In the genomic region with DNA sequence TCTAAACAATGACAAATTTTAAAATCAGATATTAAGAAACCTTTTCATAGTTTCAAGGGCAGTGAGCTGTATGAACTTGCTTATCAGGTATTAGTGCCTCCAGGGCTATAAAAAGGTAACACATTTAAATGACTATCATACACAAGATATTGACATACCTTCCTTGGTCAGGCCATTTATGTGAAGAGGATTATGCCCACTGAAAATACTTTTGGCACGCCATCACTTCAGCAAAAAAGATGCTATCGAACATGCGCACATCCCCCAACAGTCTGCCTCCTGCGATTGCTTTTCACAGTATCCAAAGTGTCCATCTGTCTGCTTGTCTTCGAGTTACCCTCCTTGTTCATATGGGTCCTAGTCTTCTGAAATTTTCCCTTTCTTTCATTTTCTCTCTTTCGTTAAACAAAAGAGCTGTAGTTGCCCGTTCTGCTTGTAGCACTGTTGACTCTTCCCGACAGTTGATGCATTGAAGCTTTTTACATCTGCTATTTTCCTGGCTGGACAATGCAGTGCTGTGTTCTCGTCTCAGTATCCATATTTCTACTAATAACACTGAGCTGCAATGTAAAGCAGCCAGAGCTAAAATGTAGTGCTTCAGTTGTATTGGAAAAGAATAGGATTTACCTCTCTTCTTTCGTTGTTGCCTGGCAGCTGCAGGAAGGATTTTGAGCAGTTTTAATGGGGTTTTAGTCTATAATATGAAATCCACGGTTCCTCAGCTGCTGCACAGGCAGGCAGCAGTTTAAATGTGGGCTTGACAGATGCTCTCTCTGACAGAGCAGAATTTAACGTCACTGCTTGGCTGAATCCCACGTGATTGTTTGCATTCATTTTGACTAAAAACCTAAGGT, we compare ENCODE assay signal across 9 cellular contexts. TPM values are rescaled to one million over a fixed set of nuclear protein-coding genes. Genes with fewer than 3 reads are reported as not detected.
DNase-seq lines count a peak whose midpoint lies in the region; ATAC-seq and TF ChIP-seq lines count a peak whose summit lies in the region.
"Had no signal": no experiment of that assay in that cellular context is flagged by ENCODE, and none has a peak within 500 bp of the region (broad histone marks: within the 10 kb centered on the region; RNA-seq: fewer than 3 reads in every experiment).

A gene with protein sequence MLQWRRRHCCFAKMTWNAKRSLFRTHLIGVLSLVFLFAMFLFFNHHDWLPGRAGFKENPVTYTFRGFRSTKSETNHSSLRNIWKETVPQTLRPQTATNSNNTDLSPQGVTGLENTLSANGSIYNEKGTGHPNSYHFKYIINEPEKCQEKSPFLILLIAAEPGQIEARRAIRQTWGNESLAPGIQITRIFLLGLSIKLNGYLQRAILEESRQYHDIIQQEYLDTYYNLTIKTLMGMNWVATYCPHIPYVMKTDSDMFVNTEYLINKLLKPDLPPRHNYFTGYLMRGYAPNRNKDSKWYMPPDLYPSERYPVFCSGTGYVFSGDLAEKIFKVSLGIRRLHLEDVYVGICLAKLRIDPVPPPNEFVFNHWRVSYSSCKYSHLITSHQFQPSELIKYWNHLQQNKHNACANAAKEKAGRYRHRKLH (minus strand): TSS at position 753 of the 854 bp plus-strand sequence. CDS start 5,051 bp downstream, outside the sequence.

- peak within 1 kb of the TSS; percentile 67 for H3K27ac ChIP-seq in VCaP
- H3K27ac ChIP-seq: HL-60 had no signal

- H3K4me1 ChIP-seq in neuron (ENCODE audit: insufficient read depth, low read length) = peaks cover 16% of the 10 kb centered on the region

- H3K4me1 Mint-ChIP-seq in Calu3 (ENCODE audit: low read depth, unreplicated experiment) = peaks cover 36% of the 10 kb centered on the region

- H3K4me3 ChIP-seq in fibroblast of villous mesenchyme (ENCODE audit: low read depth, low read length) (peak within 1 kb of the TSS; percentile 50), neuron (ENCODE audit: low read length) (peak within 1 kb of the TSS; percentile 58)

- peak within 1 kb of the TSS; percentile 58 for H3K4me3 Mint-ChIP-seq in Calu3 (ENCODE audit: low read depth, unreplicated experiment)

- no TSS peak for BruUV-seq in Calu3 (replicated peaks; lab: Mats Ljungman, UMichigan)

- peaks cover 5% of the 10 kb centered on the region for H3K36me3 ChIP-seq in neuron (ENCODE audit: insufficient read depth, low read length)

- H3K36me3 Mint-ChIP-seq in Calu3 (ENCODE audit: insufficient read depth, unreplicated experiment) = no peaks in the 10 kb centered on the region

- intact Hi-C loops in Calu3 (cut with micrococcal nuclease; ENCODE audit: unreplicated experiment) = loop anchor here (10.0 kb wide), 2 partner anchors 369 to 579 kb away; no protein-coding TSS in a partner anchor

- H3K27me3 ChIP-seq in neuron (ENCODE audit: insufficient read depth, low read length) = no peaks in the 10 kb centered on the region

- peaks cover 2% of the 10 kb centered on the region for H3K9me3 ChIP-seq in neuron (ENCODE audit: low read length)

- CTCF ChIA-PET in Calu3 (lab: Charles Lee) = interaction anchor here (0.8 kb wide), 1 partner anchor 19 kb away, joined by 3 read pairs; no protein-coding TSS in a partner anchor

- H3K9me3 Mint-ChIP-seq in Calu3 (ENCODE audit: low read depth, unreplicated experiment) = no peaks in the 10 kb centered on the region

- no peak for TF ChIP-seq CTCF in Calu3 (IDR thresholded peaks at IDR 0.05; ENCODE audit: unreplicated experiment)
- TF ChIP-seq CTCF in VCaP (conservative IDR thresholded peaks at IDR 0.05) = no peak
- TF ChIP-seq CTCF in fibroblast of villous mesenchyme (IDR thresholded peaks at IDR 0.05; ENCODE audit: insufficient read depth, low read depth, low read length) = no peak

- H2AFZ ChIP-seq in neuron (ENCODE audit: low read depth, low read length) = no peak within 1 kb of the TSS

- ATAC-seq in GM21723 (IDR thresholded peaks at IDR 0.05; ENCODE audit: unreplicated experiment) (no peak), GM21825 (IDR thresholded peaks at IDR 0.05; ENCODE audit: unreplicated experiment) (no peak), HG03135 (IDR thresholded peaks at IDR 0.05; ENCODE audit: unreplicated experiment) (no peak)

- DNase-seq in Calu3 = no peak
- DNase-seq in NCI-H128 (lab: John Stamatoyannopoulos, UW; ENCODE audit: unreplicated experiment) = peak; percentile 38
- peak; percentile 44 for DNase-seq in fibroblast of villous mesenchyme (ENCODE audit: low read depth)

- no peaks in the 10 kb centered on the region for H3K27me3 Mint-ChIP-seq in Calu3 (ENCODE audit: unreplicated experiment)

- H3K27ac Mint-ChIP-seq in Calu3 (ENCODE audit: unreplicated experiment) = peak within 1 kb of the TSS; percentile 30

RNA-seq across cellular contexts. Expression of the gene that starts here (rescaled TPM):
- not detected in 2 replicates for total RNA-seq in Calu3 (2022)
- total RNA-seq in fibroblast of villous mesenchyme = 12.9 and 32.8 TPM in 2 replicates

Comparison
In these comparisons a context has a peak if more than half of its experiments do, and no peak if none do; other contexts are left out.
1. RNA of the gene that starts here (total RNA-seq): 12.9 to 32.8 TPM in fibroblast of villous mesenchyme; not detected in Calu3; every median in the first group is over 10 times any median in the second.